8 cellular contexts compared by ENCODE assay signal in genomic region chr7:152465118-152465387, GRCh38. TPM values are rescaled to one million over a fixed set of nuclear protein-coding genes. Genes with fewer than 3 reads are reported as not detected.
A peak's percentile ranks its signal among the peaks of the same experiment; 100 is the strongest.
DNase-seq lines count a peak whose midpoint lies in the region; ATAC-seq, FAIRE-seq and TF ChIP-seq lines count a peak whose summit lies in the region.

No MANE protein-coding gene starts in this region.

- no peaks in the 10 kb centered on the region for H3K27me3 Mint-ChIP-seq in activated CD8-positive, alpha-beta memory T cell treated with anti-CD3 and anti-CD28 coated beads, Interleukin-2, amount 10 ng/mL, durations not matched to agents 7 days and 5 days

- peaks cover under 1% of the 10 kb centered on the region for H3K9me3 Mint-ChIP-seq in activated CD8-positive, alpha-beta memory T cell treated with anti-CD3 and anti-CD28 coated beads, Interleukin-2, amount 10 ng/mL, durations not matched to agents 7 days and 5 days (ENCODE audit: low read depth)

- peak overlapping the region; percentile 84 for H3K4me3 Mint-ChIP-seq in activated CD8-positive, alpha-beta memory T cell treated with anti-CD3 and anti-CD28 coated beads, Interleukin-2, amount 10 ng/mL, durations not matched to agents 7 days and 5 days

- TF ChIP-seq RAD21 in HepG2 (CRISPR knock-in tag; IDR thresholded peaks at IDR 0.05), result no peak

- H3K79me2 ChIP-seq in HepG2 (ENCODE audit: insufficient read depth, low read length), result no peaks in the 10 kb centered on the region

- peaks cover 6 to 22% of the 10 kb centered on the region in 2 donors for H3K4me1 ChIP-seq in adrenal gland (replicated peaks in 1 of 2)
- peaks cover 30% of the 10 kb centered on the region for H3K4me1 ChIP-seq in HepG2 (ENCODE audit: insufficient read depth, low read length)
- peaks cover 13 to 21% of the 10 kb centered on the region in 2 donors for H3K4me1 ChIP-seq in thyroid gland

- peak overlapping the region; percentile 97 for H3K9ac ChIP-seq in HepG2 (ENCODE audit: insufficient read depth, low read depth, low read length)

- H2AFZ ChIP-seq in HepG2 (ENCODE audit: low read length), result no peak overlapping the region

- no peaks in the 10 kb centered on the region for H3K9me3 ChIP-seq in adrenal gland (replicated peaks in 1 of 3)
- H3K9me3 ChIP-seq in HepG2 (ENCODE audit: low read length), result no peaks in the 10 kb centered on the region
- H3K9me3 ChIP-seq in thyroid gland, result no peaks in the 10 kb centered on the region

- H3K27ac ChIP-seq in adrenal gland (peak overlapping the region in 4 of 5 donors; percentile 97 to 100 (median 100)), HepG2 (ENCODE audit: extremely low read length, insufficient read depth, low read length) (peak overlapping the region; percentile 98), thyroid gland (peak overlapping the region; percentile 99 to 100 (median 99))

- FAIRE-seq in HepG2 (lab: Jason Lieb, UNC), result no peak

- peak overlapping the region; percentile 89 for H3K4me2 ChIP-seq in HepG2 (ENCODE audit: low read depth, low read length)

- 17 to 21% (median 17%) methylated on average over 4 of the region's 4 CpGs for WGBS in adrenal gland, 4 donors
- WGBS in HepG2 (ENCODE audit: low lambda C conversion rate), result 30% methylated on average over 4 of the region's 4 CpGs
- 31 to 35% methylated on average over 4 of the region's 4 CpGs for WGBS in thyroid gland, 2 donors

- no peak for TF ChIP-seq EP300 in HepG2 (IDR thresholded peaks at IDR 0.05; ENCODE audit: low read depth in 2 of 2, low read length in 2 of 2)
- TF ChIP-seq EP300 in HepG2 (CRISPR knock-in tag; IDR thresholded peaks at IDR 0.05; ENCODE audit: borderline replicate concordance), result no peak

- H3K27ac Mint-ChIP-seq in activated CD8-positive, alpha-beta memory T cell treated with anti-CD3 and anti-CD28 coated beads, Interleukin-2, amount 10 ng/mL, durations not matched to agents 7 days and 5 days, result peak overlapping the region; percentile 81

- H3K4me3 ChIP-seq in adrenal gland (peak overlapping the region in 2 of 4 donors; percentile 63 to 94), HepG2 (replicated peaks in 1 of 3; ENCODE audit: insufficient read depth in 1 of 3, low read depth in 2 of 3, low read length in 3 of 3) (peak overlapping the region; percentile 92 to 96 (median 94)), thyroid gland (replicated peaks in 1 of 3) (peak overlapping the region; percentile 94 to 99 (median 96))

- BruUV-seq in HepG2 (replicated peaks; lab: Mats Ljungman, UMichigan), result no TSS peak

- TF ChIP-seq CTCF in adrenal gland (IDR thresholded peaks at IDR 0.05) (no peak), HepG2 (CRISPR knock-in tag; IDR thresholded peaks at IDR 0.05) (no peak), thyroid gland (IDR thresholded peaks at IDR 0.05) (no peak)

- POLR2A ChIA-PET in HepG2 (lab: Yijun Ruan, JAX), result interaction anchor here (0.6 kb wide), 1 partner anchor 42 kb away, joined by 4 read pairs; no protein-coding TSS in a partner anchor

- no peaks in the 10 kb centered on the region for H3K27me3 ChIP-seq in adrenal gland
- H3K27me3 ChIP-seq in HepG2 (ENCODE audit: control insufficient read depth in 1 of 2, insufficient read depth in 2 of 2, low read length in 2 of 2), result no peaks in the 10 kb centered on the region; a peak in 1 of 5 replicates
- no peaks in the 10 kb centered on the region for H3K27me3 ChIP-seq in thyroid gland

- H3K36me3 Mint-ChIP-seq in activated CD8-positive, alpha-beta memory T cell treated with anti-CD3 and anti-CD28 coated beads, Interleukin-2, amount 10 ng/mL, durations not matched to agents 7 days and 5 days, result no peaks in the 10 kb centered on the region

- no peak for DNase-seq in activated CD8-positive, alpha-beta memory T cell treated with anti-CD3 and anti-CD28 coated beads, Interleukin-2, amount 10 ng/mL, durations not matched to agents 7 days and 5 days
- no peak for DNase-seq in activated CD8-positive, alpha-beta memory T cell treated with anti-CD3 and anti-CD28 coated beads, Interleukin-2, amount 50 U/mL, for 4 hours
- DNase-seq in adrenal gland (no peak), HepG2 (ENCODE audit: low spot score) (no peak), thyroid gland (no peak), SKM-1 (lab: John Stamatoyannopoulos, UW; ENCODE audit: unreplicated experiment) (no peak), DMS114 treated with DMSO at 0.1 percent for 48 hours (lab: John Stamatoyannopoulos, UW; ENCODE audit: unreplicated experiment) (no peak)

- CTCF ChIA-PET in activated CD8-positive, alpha-beta memory T cell treated with anti-CD3 and anti-CD28 coated beads, Interleukin-2, amount 10 ng/mL, durations not matched to agents 7 days and 5 days (lab: Charles Lee), result no interaction called here
- CTCF ChIA-PET in HepG2 (lab: Yijun Ruan, JAX; ENCODE audit: low intra/inter-chr PET ratio, low total read pairs), result no interaction called here

- no peak for TF ChIP-seq POLR2A in adrenal gland (IDR thresholded peaks at IDR 0.05)
- no peak for TF ChIP-seq POLR2A in HepG2 (IDR thresholded peaks at IDR 0.05; ENCODE audit: insufficient read depth in 1 of 2, low read depth in 2 of 2, low read length in 2 of 2)
- no peak for TF ChIP-seq POLR2A in thyroid gland (IDR thresholded peaks at IDR 0.05)

- H4K20me1 ChIP-seq in HepG2 (ENCODE audit: insufficient read depth, low read length), result no peaks in the 10 kb centered on the region

- intact Hi-C loops in adrenal gland (cut with DNase I) (no loop called here), HepG2 (cut with micrococcal nuclease; ENCODE audit: unreplicated experiment) (loop anchor here (10.0 kb wide), 2 partner anchors 120 to 360 kb away; no protein-coding TSS in a partner anchor), thyroid gland (cut with DNase I) (loop anchor here (10.0 kb wide), 1 partner anchor 120 kb away; no protein-coding TSS in a partner anchor)

- ATAC-seq in activated CD8-positive, alpha-beta memory T cell treated with anti-CD3 and anti-CD28 coated beads, Interleukin-2, amount 10 ng/mL, durations not matched to agents 7 days and 5 days, result no peak
- ATAC-seq in HepG2 (no peak), GM21423 (IDR thresholded peaks at IDR 0.05; ENCODE audit: unreplicated experiment) (no peak)

- H3K4me1 Mint-ChIP-seq in activated CD8-positive, alpha-beta memory T cell treated with anti-CD3 and anti-CD28 coated beads, Interleukin-2, amount 10 ng/mL, durations not matched to agents 7 days and 5 days, result peaks cover 12% of the 10 kb centered on the region

- no peaks in the 10 kb centered on the region for H3K36me3 ChIP-seq in adrenal gland (replicated peaks in 1 of 2)
- H3K36me3 ChIP-seq in HepG2 (replicated peaks in 1 of 2; ENCODE audit: control insufficient read depth in 1 of 2, insufficient read depth in 2 of 2, low read length in 2 of 2), result no peaks in the 10 kb centered on the region
- H3K36me3 ChIP-seq in thyroid gland, result no peaks in the 10 kb centered on the region

- in situ Hi-C loops in HepG2 (cut with HindIII; ENCODE audit: extremely low pct_ligation_motif_present, low pct_unique_long_range_greater_than_20kb), result no loop called here

TF ChIP-seq in HepG2, 621 proteins besides CTCF, POLR2A, EP300 and RAD21 (continues in another document):
- TF ChIP-seq CREM (IDR thresholded peaks at IDR 0.05) (0 out of 2 replicates have a peak, but pooled peaks have one; percentile 19), CREM (CRISPR knock-in tag; IDR thresholded peaks at IDR 0.05) (no peak), ZKSCAN8 (CRISPR knock-in tag; IDR thresholded peaks at IDR 0.05; ENCODE audit: borderline replicate concordance) (no peak), ZNF446 (CRISPR knock-in tag; IDR thresholded peaks at IDR 0.05) (no peak), ZNF143 (CRISPR knock-in tag; IDR thresholded peaks at IDR 0.05) (no peak)

RNA-seq across cellular contexts. Expression of gene KMT2C, which starts 29.2 kb away (rescaled TPM):
- total RNA-seq in activated CD8-positive, alpha-beta memory T cell treated with anti-CD3 and anti-CD28 coated beads, Interleukin-2, amount 10 ng/mL, durations not matched to agents 7 days and 5 days, result 10 to 100 TPM; 58.2 to 86.6 TPM
- total RNA-seq in adrenal gland (100 to 1,000 TPM in 1 of 8 donors, 10 to 100 TPM in 7; 35.8 to 105 (median 69.9) TPM), HepG2 (2016; rRNA removed; fragmentation: Illumina TruSeq; extraction: Trizol) (14.4 and 22.9 TPM in 2 replicates), thyroid gland (100 to 1,000 TPM in 2 of 4 donors, 10 to 100 TPM in 2; 77.4 to 174 (median 114) TPM)
- polyA plus RNA-seq in adrenal gland (10 to 100 TPM in 2 of 3 donors, 1 to 10 TPM in 1; 6.9 to 27.4 (median 16.9) TPM), HepG2 (2011; rRNA removed) (7.1 and 7.5 TPM in 2 replicates)
- 27.0 and 27.7 TPM in 2 replicates for total RNA-seq in HepG2 (2016; cell fraction: cytosol; rRNA removed; fragmentation: Illumina TruSeq; extraction: Trizol; ENCODE audit: low read depth)
- total RNA-seq in HepG2 (2016; cell fraction: insoluble cytoplasmic fraction; rRNA removed; fragmentation: Illumina TruSeq; extraction: Trizol), result 14.4 and 19.1 TPM in 2 replicates
- total RNA-seq in HepG2 (2016; cell fraction: membrane; rRNA removed; fragmentation: Illumina TruSeq; extraction: Trizol), result 17.0 and 21.9 TPM in 2 replicates
- total RNA-seq in HepG2 (2016; cell fraction: nucleus; rRNA removed; fragmentation: Illumina TruSeq; extraction: Trizol), result 48.1 and 51.6 TPM in 2 replicates
- polyA plus RNA-seq in HepG2 (2011; cell fraction: cytosol; rRNA removed), result 4.1 and 6.3 TPM in 2 replicates
- 15.2 and 17.5 TPM in 2 replicates for polyA plus RNA-seq in HepG2 (2011; cell fraction: nucleus; rRNA removed)
- polyA plus RNA-seq in HepG2 (2012), result 11.9 and 12.7 TPM in 2 replicates
- 0.25 and 0.36 TPM in 2 replicates for polyA plus RNA-seq in HepG2 (2016; cell fraction: cytosol; fragmentation: Illumina TruSeq; extraction: Trizol; ENCODE audit: low read depth)
- 5.8 and 7.4 TPM in 2 replicates for polyA plus RNA-seq in HepG2 (2016; cell fraction: insoluble cytoplasmic fraction; fragmentation: Illumina TruSeq; extraction: Trizol; ENCODE audit: low read depth)
- polyA plus RNA-seq in HepG2 (2016; cell fraction: membrane; fragmentation: Illumina TruSeq; extraction: Trizol; ENCODE audit: low read depth), result 0.54 and 1.00 TPM in 2 replicates
- polyA plus RNA-seq in HepG2 (2016; cell fraction: nucleus; fragmentation: Illumina TruSeq; extraction: Trizol; ENCODE audit: insufficient read depth, low read depth), result 14.9 and 20.0 TPM in 2 replicates
- 22.0 and 25.5 TPM in 2 replicates for polyA minus RNA-seq in HepG2 (2011; rRNA and poly(A)+ RNA removed; ENCODE audit: low replicate concordance)
- 17.4 and 19.6 TPM in 2 replicates for polyA minus RNA-seq in HepG2 (2011; cell fraction: cytosol; rRNA and poly(A)+ RNA removed)
- 87.2 and 102 TPM in 2 replicates for polyA minus RNA-seq in HepG2 (2011; cell fraction: nucleus; rRNA and poly(A)+ RNA removed)

Comparison
In these comparisons a context has a peak if more than half of its experiments do, and no peak if none do; other contexts are left out.
1. intact Hi-C loops: an anchor here in HepG2 (10.0 kb wide) and thyroid gland (10.0 kb wide); none called in adrenal gland.